Comparison of ENCODE assay signal across 26 cellular contexts in the genomic region with DNA sequence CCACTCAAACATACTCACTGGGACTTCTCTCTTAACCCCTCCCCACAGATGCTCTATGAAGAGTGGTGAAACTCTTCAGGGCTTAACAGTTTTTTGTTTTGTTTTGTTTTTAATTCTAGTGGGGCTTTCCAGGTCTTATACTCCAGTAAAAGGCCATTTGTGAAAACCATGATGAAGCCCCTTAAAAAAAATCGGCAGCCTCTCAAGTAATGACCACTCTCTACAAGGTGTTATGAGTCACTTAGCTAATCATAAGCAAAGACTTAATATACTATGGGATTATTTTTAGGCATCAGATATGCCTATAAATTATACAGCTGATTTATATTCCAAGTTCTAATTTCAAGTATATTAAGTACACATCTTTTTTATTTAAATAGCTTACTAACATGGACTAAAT.
DNase-seq lines count a peak whose midpoint lies in the region; FAIRE-seq and TF ChIP-seq lines count a peak whose summit lies in the region.
"Had no signal": no experiment of that assay in that cellular context is flagged by ENCODE, and none has a peak within 500 bp of the region (broad histone marks: within the 10 kb centered on the region; RNA-seq: fewer than 3 reads in every experiment).

No MANE protein-coding gene starts in this region.

- in situ Hi-C loops in mammary epithelial cell (cut with MboI; ENCODE audit: low sequenced_read_pairs in 2 of 2) = loop anchor here (10.0 to 25.0 kb wide), 2 partner anchors 184 to 597 kb away; no protein-coding TSS in a partner anchor

- DNase-seq in mammary epithelial cell (peak; percentile 6), breast epithelium (ENCODE audit: low spot score in 2 of 2) (no peak), SJCRH30 (no peak), renal cortical epithelial cell (ENCODE audit: low read depth) (peak; percentile 71), GM12892 (ENCODE audit: insufficient read length) (no peak), NOMO-1 (lab: John Stamatoyannopoulos, UW; ENCODE audit: unreplicated experiment in 2 of 2) (no peak), DMS 273 treated with DMSO at 0.1 percent for 48 hours (lab: John Stamatoyannopoulos, UW) (no peak)
- DNase-seq: 8988T; AML-193; CD4-positive, alpha-beta T cell; DMS53; HCEC 1CT; NCI-H1092 treated with DMSO at 0.1 percent for 48 hours; NCI-H1436 treated with DMSO at 0.1 percent for 48 hours; NCI-H187 treated with DMSO at 0.1 percent for 48 hours; NCI-H446; NCI-H524 treated with DMSO at 0.1 percent for 48 hours; NCI-H82; NK-92 treated with Interleukin-12 subunit alpha and Interleukin-12 subunit beta, amount 100 ng/mL, for 24 hours; SHP77 treated with DMSO at 0.1 percent for 48 hours had no signal

- no peak for FAIRE-seq in GM12892 (lab: Jason Lieb, UNC)
- FAIRE-seq: D721Med, G401.6, H1 had no signal

- no TSS peak for BruUV-seq in mammary epithelial cell (replicated peaks; lab: Mats Ljungman, UMichigan)

- H2AFZ ChIP-seq in mammary epithelial cell (ENCODE audit: low read depth, low read length) = no peak overlapping the region

- CTCF ChIA-PET in mammary epithelial cell (lab: Charles Lee; ENCODE audit: low non-redundant PET) = no interaction called here

- no peak overlapping the region for H3K4me3 ChIP-seq in mammary epithelial cell (replicated peaks in 1 of 3; ENCODE audit: insufficient read depth in 1 of 3, low read depth in 2 of 3, low read length in 3 of 3)
- no peak overlapping the region for H3K4me3 ChIP-seq in breast epithelium
- no peak overlapping the region for H3K4me3 ChIP-seq in SJCRH30
- H3K4me3 ChIP-seq: BLaER1 treated with 17β-estradiol and CSF1 and Interleukin-3, amounts not matched to agents 10 nM and 100 nM; SK-N-MC had no signal

- intact Hi-C loops in mammary epithelial cell (cut with micrococcal nuclease) = loop anchor here (5.0 to 10.0 kb wide), 2 partner anchors 307 to 484 kb away; no protein-coding TSS in a partner anchor
- intact Hi-C loops in breast epithelium (cut with DNase I; ENCODE audit: low total_unique reads) = loop anchor here (10.0 kb wide), 1 partner anchor 194 kb away; no protein-coding TSS in a partner anchor

- H3K4me1 ChIP-seq in mammary epithelial cell (ENCODE audit: insufficient read depth, low read length) (peaks cover 15% of the 10 kb centered on the region), breast epithelium (no peaks in the 10 kb centered on the region), SJCRH30 (peaks cover 16% of the 10 kb centered on the region)

- dilution Hi-C loops in mammary epithelial cell (cut with HindIII; ENCODE audit: low sequenced_read_pairs) = no loop called here

- no peaks in the 10 kb centered on the region for H4K20me1 ChIP-seq in mammary epithelial cell (ENCODE audit: insufficient read depth, low read length)
- H4K20me1 ChIP-seq: BLaER1 treated with 17β-estradiol and CSF1 and Interleukin-3, amounts not matched to agents 10 nM and 100 nM had no signal

- TF ChIP-seq POLR2A in breast epithelium (IDR thresholded peaks at IDR 0.05) = no peak
- no peak for TF ChIP-seq POLR2A in GM12892 (IDR thresholded peaks at IDR 0.05; ENCODE audit: low read depth, low read length)

- TF ChIP-seq CTCF in mammary epithelial cell (conservative IDR thresholded peaks at IDR 0.05 in 1 of 2, IDR thresholded peaks at IDR 0.05 in 1 of 2; ENCODE audit: extremely low read depth in 1 of 2, insufficient read depth in 1 of 2, low read depth in 1 of 2, low read length in 2 of 2) (no peak), breast epithelium (IDR thresholded peaks at IDR 0.05) (no peak)

- H3K9ac ChIP-seq in mammary epithelial cell (ENCODE audit: insufficient read depth, low read length) = no peak overlapping the region
- H3K9ac ChIP-seq: BLaER1 treated with 17β-estradiol and CSF1 and Interleukin-3, amounts not matched to agents 10 nM and 100 nM had no signal

- H3K27me3 ChIP-seq in mammary epithelial cell (ENCODE audit: insufficient read depth, low read length) (no peaks in the 10 kb centered on the region), breast epithelium (no peaks in the 10 kb centered on the region), SJCRH30 (no peaks in the 10 kb centered on the region)
- H3K27me3 ChIP-seq: BLaER1 treated with 17β-estradiol and CSF1 and Interleukin-3, amounts not matched to agents 10 nM and 100 nM had no signal

- no peaks in the 10 kb centered on the region for H3K36me3 ChIP-seq in mammary epithelial cell (ENCODE audit: insufficient read depth, low read length)
- H3K36me3 ChIP-seq in breast epithelium = no peaks in the 10 kb centered on the region
- no peaks in the 10 kb centered on the region for H3K36me3 ChIP-seq in SJCRH30
- H3K36me3 ChIP-seq: BLaER1 treated with 17β-estradiol and CSF1 and Interleukin-3, amounts not matched to agents 10 nM and 100 nM had no signal

- peaks cover 3% of the 10 kb centered on the region for H3K9me3 ChIP-seq in mammary epithelial cell (replicated peaks; ENCODE audit: insufficient read depth, low read length)
- no peaks in the 10 kb centered on the region for H3K9me3 ChIP-seq in breast epithelium
- no peaks in the 10 kb centered on the region for H3K9me3 ChIP-seq in SJCRH30 (replicated peaks)
- H3K9me3 ChIP-seq: BLaER1 treated with 17β-estradiol and CSF1 and Interleukin-3, amounts not matched to agents 10 nM and 100 nM had no signal

- H3K27ac ChIP-seq in mammary epithelial cell (ENCODE audit: insufficient read depth, low read depth, low read length) (no peak overlapping the region), breast epithelium (no peak overlapping the region), SJCRH30 (peak overlapping the region; percentile 6; the same call in 1 of the 2 replicates)
- H3K27ac ChIP-seq: BLaER1 treated with 17β-estradiol and CSF1 and Interleukin-3, amounts not matched to agents 10 nM and 100 nM; HL-60; SK-N-MC had no signal

- H3K4me2 ChIP-seq in mammary epithelial cell (ENCODE audit: insufficient read depth, low read depth, low read length) = no peak overlapping the region
- H3K4me2 ChIP-seq: BLaER1 treated with 17β-estradiol and CSF1 and Interleukin-3, amounts not matched to agents 10 nM and 100 nM had no signal

- H3K79me2 ChIP-seq in mammary epithelial cell (ENCODE audit: insufficient read depth, low read length) = no peaks in the 10 kb centered on the region

- 100% methylated on average over 1 of the region's 1 CpG for WGBS in mammary epithelial cell (ENCODE audit: low coverage, missing lambda C conversion rate)

Comparison
In these comparisons a context has a peak if more than half of its experiments do, and no peak if none do; other contexts are left out.
1. DNase-seq: peak in mammary epithelial cell (single experiment) and renal cortical epithelial cell (single experiment); none in breast epithelium (0 of 2), SJCRH30 (0 of 2), GM12892 (single experiment), NOMO-1 (0 of 2) and DMS 273 treated with DMSO at 0.1 percent for 48 hours (single experiment).